In the genomic region with DNA sequence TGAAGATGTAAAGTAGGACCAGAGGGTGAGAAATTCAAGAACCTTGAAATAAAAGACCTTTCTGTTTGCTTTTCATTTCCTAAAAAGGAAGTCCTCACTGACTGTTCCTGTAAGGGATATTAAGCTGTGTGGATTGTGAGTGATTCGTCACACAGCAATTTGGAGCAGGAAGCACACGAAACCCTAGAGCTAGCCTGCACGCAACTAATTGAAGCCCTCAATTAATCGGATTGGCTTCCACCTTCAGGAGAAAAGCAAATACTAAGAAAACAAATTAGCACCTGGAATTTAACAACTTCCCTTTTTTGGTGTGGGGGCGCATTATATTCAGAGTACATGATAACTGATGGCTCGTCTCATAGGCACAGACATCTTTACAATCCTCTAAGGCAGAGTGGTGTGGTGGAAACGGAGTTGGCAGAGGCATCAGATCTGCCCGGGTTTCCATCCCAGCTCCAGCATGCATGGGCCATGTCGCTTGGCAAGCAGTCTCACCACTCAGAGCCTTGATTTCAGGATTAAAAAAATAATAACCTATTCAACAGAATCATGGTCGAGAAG, we compare ENCODE assay signal across 9 cellular contexts.
DNase-seq lines count a peak whose midpoint lies in the region; ATAC-seq, FAIRE-seq and TF ChIP-seq lines count a peak whose summit lies in the region.
"Had no signal": no experiment of that assay in that cellular context is flagged by ENCODE, and none has a peak within 500 bp of the region (broad histone marks: within the 10 kb centered on the region; RNA-seq: fewer than 3 reads in every experiment).

No MANE protein-coding gene starts in this region.

- H3K36me3 ChIP-seq in GM12878 (ENCODE audit: control insufficient read depth in 2 of 2, insufficient read depth in 2 of 2, low read length in 1 of 2): no peaks in the 10 kb centered on the region
- no peaks in the 10 kb centered on the region for H3K36me3 ChIP-seq in mesodermal cell (ENCODE audit: control insufficient read depth, insufficient read depth, low read length)
- no peaks in the 10 kb centered on the region for H3K36me3 ChIP-seq in kidney (ENCODE audit: control insufficient read depth in 1 of 2, insufficient read depth in 2 of 2, low read length in 2 of 2)
- H3K36me3 ChIP-seq in MM.1S (replicated peaks; ENCODE audit: insufficient read depth, low read length): no peaks in the 10 kb centered on the region

- FAIRE-seq in GM12878 (lab: Jason Lieb, UNC) (no peak), D721Med (lab: Jason Lieb, UNC) (no peak), kidney (lab: Jason Lieb, UNC) (no peak)
- FAIRE-seq: islet of Langerhans had no signal

- H3K79me2 ChIP-seq in GM12878 (ENCODE audit: control insufficient read depth, insufficient read depth, low read length): no peaks in the 10 kb centered on the region
- H3K79me2 ChIP-seq in MM.1S (ENCODE audit: low read length): no peaks in the 10 kb centered on the region

- intact Hi-C loops in GM12878 (cut with micrococcal nuclease; ENCODE audit: unreplicated experiment) (loop anchor here (1.0 to 5.0 kb wide), 4 partner anchors 85 to 193 kb away; no protein-coding TSS in a partner anchor), kidney (cut with DNase I) (no loop called here)

- H3K4me2 ChIP-seq in GM12878 (ENCODE audit: control insufficient read depth, insufficient read depth) (peak overlapping the region; percentile 7; the same call in 1 of the 2 replicates), MM.1S (ENCODE audit: low read depth, low read length) (no peak overlapping the region)

- no peak overlapping the region for H3K9ac ChIP-seq in GM12878 (ENCODE audit: control insufficient read depth, insufficient read depth, low read length)
- no peak overlapping the region for H3K9ac ChIP-seq in kidney (ENCODE audit: low read length in 2 of 2)
- no peak overlapping the region for H3K9ac ChIP-seq in MM.1S (ENCODE audit: low read length)

- RAD21 ChIA-PET in GM12878 (lab: Charles Lee; ENCODE audit: unreplicated experiment): interaction anchor here (0.9 to 7.4 kb wide), 24 partner anchors 8 to 651 kb away, joined by 3 to 110 read pairs (median 4); no protein-coding TSS in a partner anchor

- DNase-seq in COLO829 (ENCODE audit: low spot score) (peak; percentile 16), LoVo (ENCODE audit: low spot score) (peak; percentile 35), GM12878 (ENCODE audit: low read depth, low spot score) (no peak), DMS53 treated with DMSO at 0.1 percent for 48 hours (lab: John Stamatoyannopoulos, UW; ENCODE audit: unreplicated experiment) (no peak), D721Med (ENCODE audit: insufficient read length, low spot score) (no peak), kidney (no peak), MM.1S (no peak)

- TF ChIP-seq POLR2A in GM12878 (IDR thresholded peaks at IDR 0.05; ENCODE audit: low read depth, low read length): no peak

- no peak for TF ChIP-seq EP300 in GM12878 (IDR thresholded peaks at IDR 0.05; ENCODE audit: borderline replicate concordance in 1 of 2, control insufficient read depth in 1 of 2, low read depth in 2 of 2, low read length in 2 of 2)

- CTCF ChIA-PET in GM12878 (lab: Yijun Ruan, JAX): interaction anchor here (0.7 to 9.1 kb wide), 40 partner anchors 8 to 677 kb away, joined by 3 to 195 read pairs (median 5); no protein-coding TSS in a partner anchor

- POLR2A ChIA-PET in GM12878 (lab: Charles Lee): no interaction called here

- H3K4me3 ChIP-seq in GM12878: no peak overlapping the region
- H3K4me3 ChIP-seq in mesodermal cell (ENCODE audit: extremely low read depth, insufficient read depth, low read length, poor library complexity, severe bottlenecking): no peak overlapping the region
- peak overlapping the region in 1 of 2 donors; percentile 13 for H3K4me3 ChIP-seq in kidney (ENCODE audit: low read length in 2 of 2)
- H3K4me3 ChIP-seq in MM.1S (ENCODE audit: low read length): no peak overlapping the region

- H3K27ac ChIP-seq in GM12878 (ENCODE audit: control insufficient read depth, insufficient read depth) (no peak overlapping the region), mesodermal cell (ENCODE audit: low read depth, low read length, severe bottlenecking) (peak overlapping the region; percentile 79), kidney (ENCODE audit: low read depth in 2 of 2, low read length in 2 of 2) (peak overlapping the region in 1 of 2 donors; percentile 15), MM.1S (ENCODE audit: low read length) (no peak overlapping the region)

- TF ChIP-seq RAD21 in GM12878 (IDR thresholded peaks at IDR 0.05; ENCODE audit: insufficient read depth, low read depth, low read length): no peak

- no peaks in the 10 kb centered on the region; a peak in 1 of 4 replicates for H3K27me3 ChIP-seq in GM12878 (replicated peaks in 1 of 2; ENCODE audit: control insufficient read depth in 2 of 2, insufficient read depth in 2 of 2, low read length in 1 of 2)
- no peaks in the 10 kb centered on the region for H3K27me3 ChIP-seq in MM.1S (replicated peaks; ENCODE audit: insufficient read depth, low read length)

- H2AFZ ChIP-seq in GM12878 (ENCODE audit: control insufficient read depth, low read depth, low read length) (no peak overlapping the region), MM.1S (ENCODE audit: low read length) (no peak overlapping the region)

- peak; percentile 35 for ATAC-seq in GM12878

- no TSS peak for BruUV-seq in GM12878 (replicated peaks; lab: Mats Ljungman, UMichigan)

- 9% methylated on average over 10 of the region's 10 CpGs for WGBS in GM12878 (ENCODE audit: insufficient coverage, insufficient replicate concordance, low lambda C conversion rate, missing lambda C conversion rate)
- WGBS in mesodermal cell (ENCODE audit: insufficient coverage in 2 of 2), 2 experiments: 60 to 62% methylated on average over 6 to 7 of the region's 10 CpGs

- no peaks in the 10 kb centered on the region for H3K9me2 ChIP-seq in MM.1S (replicated peaks; ENCODE audit: insufficient read depth, low read length)

- no peaks in the 10 kb centered on the region; the same call in 1 of the 2 replicates for H3K4me1 ChIP-seq in GM12878 (ENCODE audit: control insufficient read depth, insufficient read depth, low read length)
- H3K4me1 ChIP-seq in mesodermal cell (ENCODE audit: control insufficient read depth, insufficient read depth, low read length, poor library complexity, severe bottlenecking): peaks cover 11% of the 10 kb centered on the region
- H3K4me1 ChIP-seq in kidney (ENCODE audit: control insufficient read depth in 1 of 2, insufficient read depth in 1 of 2, low read depth in 1 of 2, low read length in 2 of 2): peaks cover 2 to 9% of the 10 kb centered on the region in 2 donors
- H3K4me1 ChIP-seq in MM.1S (ENCODE audit: low read length): 0 out of 2 replicates have a peak, but pooled peaks cover 2% of the 10 kb centered on the region

- TF ChIP-seq CTCF in GM12878 (IDR thresholded peaks at IDR 0.05 in 2 of 3, conservative IDR thresholded peaks at IDR 0.05 in 1 of 3; ENCODE audit: control insufficient read depth in 2 of 3, extremely low read depth in 1 of 3, insufficient read depth in 1 of 3, low read depth in 3 of 3, low read length in 3 of 3): no peak
- no peak for TF ChIP-seq CTCF in D721Med (IDR thresholded peaks at IDR 0.05; ENCODE audit: insufficient read depth, missing control alignments)
- no peak for TF ChIP-seq CTCF in kidney (IDR thresholded peaks at IDR 0.05; ENCODE audit: borderline replicate concordance, extremely low read depth, insufficient read depth)
- TF ChIP-seq CTCF in MM.1S (IDR thresholded peaks at IDR 0.05; ENCODE audit: low read length): no peak

- H4K20me1 ChIP-seq in GM12878 (ENCODE audit: control insufficient read depth, insufficient read depth) (no peaks in the 10 kb centered on the region), MM.1S (ENCODE audit: insufficient read depth, low read length) (no peaks in the 10 kb centered on the region)

- no peaks in the 10 kb centered on the region for H3F3A ChIP-seq in MM.1S (ENCODE audit: insufficient read depth, low read length)

- SMC1A ChIA-PET in GM12878 (lab: Charles Lee; ENCODE audit: uncharacterized antibody, unreplicated experiment): interaction anchor here (0.6 to 4.9 kb wide), 28 partner anchors 8 to 651 kb away, joined by 3 to 90 read pairs (median 5); no protein-coding TSS in a partner anchor

- in situ Hi-C loops in GM12878 (cut with MboI): loop anchor here (5.0 kb wide), 3 partner anchors 140 to 645 kb away; no protein-coding TSS in a partner anchor

- H3K9me3 ChIP-seq in GM12878 (replicated peaks; ENCODE audit: control insufficient read depth, insufficient read depth, low read length): no peaks in the 10 kb centered on the region; the same call in 2 of the 3 replicates
- H3K9me3 ChIP-seq in mesodermal cell (ENCODE audit: control insufficient read depth, low read length): no peaks in the 10 kb centered on the region
- H3K9me3 ChIP-seq in kidney (ENCODE audit: control insufficient read depth in 1 of 2, low read length in 2 of 2): no peaks in the 10 kb centered on the region
- no peaks in the 10 kb centered on the region for H3K9me3 ChIP-seq in MM.1S (replicated peaks; ENCODE audit: insufficient read depth, low read length)

TF ChIP-seq in GM12878, 131 proteins besides CTCF, POLR2A, EP300 and RAD21:
- TF ChIP-seq MTA2 (IDR thresholded peaks at IDR 0.05; ENCODE audit: low read depth) (peak; percentile 46; the same call in 1 of the 2 replicates), SMAD1 (IDR thresholded peaks at IDR 0.05; ENCODE audit: low read depth, partially characterized antibody) (no peak)

Comparison
In these comparisons a context has a peak if more than half of its experiments do, and no peak if none do; other contexts are left out.
1. DNase-seq: peak in COLO829 (single experiment) and LoVo (single experiment); none in GM12878 (single experiment), DMS53 treated with DMSO at 0.1 percent for 48 hours (single experiment), D721Med (single experiment), kidney (single experiment) and MM.1S (single experiment).